24 cellular contexts compared by ENCODE assay signal in the genomic region with DNA sequence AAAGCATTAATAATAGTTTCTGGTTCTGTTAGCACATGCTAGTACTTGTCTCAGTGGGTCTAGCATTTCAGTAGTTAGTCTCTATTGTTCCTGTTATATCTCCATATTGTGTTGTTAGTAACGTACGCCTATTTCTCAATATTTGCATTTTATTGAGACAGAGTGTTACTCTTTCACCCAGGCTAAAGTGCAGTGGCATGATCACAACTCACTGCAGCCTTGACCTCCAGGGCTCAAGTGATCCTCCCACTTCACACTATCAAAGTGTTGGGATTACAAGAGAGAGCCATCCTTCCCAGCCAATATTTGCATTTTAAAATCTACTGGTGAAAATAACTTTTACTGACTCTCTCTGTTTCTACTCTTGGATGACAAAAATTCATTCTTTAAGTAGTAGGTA.
"Had no signal": no experiment of that assay in that cellular context is flagged by ENCODE, and none has a peak within 500 bp of the region (broad histone marks: within the 10 kb centered on the region; RNA-seq: fewer than 3 reads in every experiment).

No MANE protein-coding gene starts in this region.

- H3K27ac ChIP-seq: colonic mucosa, epithelial cell of prostate, esophagus muscularis mucosa, gastrocnemius medialis, heart right ventricle, left ventricle myocardium inferior, lower lobe of right lung had no signal

- H3K4me3 ChIP-seq: colonic mucosa, esophagus muscularis mucosa, gastrocnemius medialis, heart right ventricle, left ventricle myocardium inferior, lower lobe of right lung, mucosa of descending colon had no signal

- DNase-seq: colonic mucosa; cortex of kidney; effector CD8-positive, alpha-beta T cell; effector memory CD8-positive, alpha-beta T cell; endodermal cell; erythroblast; foreskin fibroblast; foreskin melanocyte; gastrocnemius medialis; glutamatergic neuron; head of caudate nucleus; heart right ventricle; hippocampal formation; left cardiac atrium; left ventricle myocardium inferior; lower lobe of right lung; mesenchymal stem cell; mucosa of descending colon; naive B cell had no signal

- H3K4me1 ChIP-seq: colonic mucosa, esophagus muscularis mucosa, gastrocnemius medialis, heart right ventricle, left ventricle myocardium inferior, lower lobe of right lung had no signal

- FAIRE-seq: endometrium, islet of Langerhans, keratinocyte had no signal

- H3K27me3 ChIP-seq: colonic mucosa, esophagus muscularis mucosa, gastrocnemius medialis, heart right ventricle had no signal

- H3K36me3 ChIP-seq: colonic mucosa, esophagus muscularis mucosa, gastrocnemius medialis, heart right ventricle, left ventricle myocardium inferior, lower lobe of right lung had no signal

- H3K9me3 ChIP-seq: colonic mucosa, esophagus muscularis mucosa, gastrocnemius medialis had no signal

- ATAC-seq: effector memory CD8-positive, alpha-beta T cell; gastrocnemius medialis; heart right ventricle; left cardiac atrium; lower lobe of right lung; mucosa of descending colon had no signal
